In genomic region chr1:67431156-67431765, GRCh38 we compare ENCODE assay signal across 8 cellular contexts. TPM values are rescaled to one million over a fixed set of nuclear protein-coding genes. Genes with fewer than 3 reads are reported as not detected.
DNase-seq lines count a peak whose midpoint lies in the region; ATAC-seq, FAIRE-seq and TF ChIP-seq lines count a peak whose summit lies in the region.

No MANE protein-coding gene starts in this region.

- H4K5ac ChIP-seq in mesendoderm (ENCODE audit: low read length): no peak overlapping the region

- no peak overlapping the region for H4K8ac ChIP-seq in mesendoderm (ENCODE audit: low read depth, low read length)

- intact Hi-C loops in Right ventricle myocardium inferior (cut with DNase I) (loop anchor here (2.0 to 10.0 kb wide), 3 partner anchors 30 to 506 kb away; partner anchors contain the start of genes DNAI4 and MIER1), K562 (cut with micrococcal nuclease) (loop anchor here (2.0 to 10.0 kb wide), 4 partner anchors 48 to 504 kb away; partner anchors contain the start of gene GADD45A), aorta (cut with DNase I) (no loop called here)

- H3K9me1 ChIP-seq in K562 (ENCODE audit: control insufficient read depth, insufficient read depth, low read length): no peaks in the 10 kb centered on the region

- TF ChIP-seq RAD21 in K562 (CRISPR knock-in tag; conservative IDR thresholded peaks at IDR 0.05 in 1 of 2, IDR thresholded peaks at IDR 0.05 in 1 of 2): no peak

- H3K23ac ChIP-seq in mesendoderm (ENCODE audit: low read length): no peak overlapping the region

- POLR2A ChIA-PET in K562 (lab: Yijun Ruan, JAX): interaction anchor here (0.8 to 3.9 kb wide), 12 partner anchors 10 to 75 kb away, joined by 3 to 35 read pairs (median 4); no protein-coding TSS in a partner anchor

- no peak for FAIRE-seq in K562 (lab: Jason Lieb, UNC)

- H3K27me3 ChIP-seq in right atrium auricular region: no peaks in the 10 kb centered on the region
- no peaks in the 10 kb centered on the region for H3K27me3 ChIP-seq in K562 (ENCODE audit: control insufficient read depth in 2 of 2, insufficient read depth in 2 of 2, low read length in 2 of 2)
- no peaks in the 10 kb centered on the region for H3K27me3 ChIP-seq in mesendoderm (ENCODE audit: insufficient read depth, low read length, poor library complexity)
- H3K27me3 ChIP-seq in aorta (ENCODE audit: control insufficient read depth in 1 of 2, insufficient read depth in 2 of 2, low read length in 1 of 2): no peaks in the 10 kb centered on the region

- no peak overlapping the region for H3K18ac ChIP-seq in mesendoderm (ENCODE audit: low read length)

- H3K79me1 ChIP-seq in mesendoderm (ENCODE audit: low read length): no peaks in the 10 kb centered on the region

- H3K56ac ChIP-seq in mesendoderm (ENCODE audit: low read length): peak overlapping the region; percentile 93

- H3K4me2 ChIP-seq in K562 (ENCODE audit: insufficient read depth, low read length) (peak overlapping the region; percentile 95), mesendoderm (ENCODE audit: low read length) (peak overlapping the region; percentile 37)

- WGBS in K562 (ENCODE audit: insufficient coverage, low coverage, missing lambda C conversion rate): 2% methylated on average over 12 of the region's 12 CpGs
- no CpG with 5 or more reads among the region's 12 CpGs for WGBS in mesendoderm (ENCODE audit: extremely low coverage, insufficient coverage, low lambda C conversion rate)
- WGBS in aorta, 2 donors: 11 to 15% methylated on average over 12 of the region's 12 CpGs

- H3K9me3 ChIP-seq in right atrium auricular region: no peaks in the 10 kb centered on the region
- no peaks in the 10 kb centered on the region; the same call in 1 of the 2 replicates for H3K9me3 ChIP-seq in K562 (replicated peaks; ENCODE audit: control insufficient read depth, insufficient read depth, low read depth, low read length)
- no peaks in the 10 kb centered on the region for H3K9me3 ChIP-seq in aorta (ENCODE audit: control insufficient read depth, low read length)

- CTCF ChIA-PET in K562 (lab: Yijun Ruan, JAX; ENCODE audit: low intra/inter-chr PET ratio): interaction anchor here (0.9 kb wide), 1 partner anchor 84 kb away, joined by 3 read pairs; no protein-coding TSS in a partner anchor

- no peak overlapping the region for H2BK5ac ChIP-seq in mesendoderm (ENCODE audit: low read length)

- H4K20me1 ChIP-seq in K562 (replicated peaks; ENCODE audit: control insufficient read depth, insufficient read depth, low read length): peaks cover 35% of the 10 kb centered on the region

- peak overlapping the region; percentile 94 for H2AFZ ChIP-seq in K562 (ENCODE audit: low read depth, low read length)

- TF ChIP-seq CTCF in right atrium auricular region (IDR thresholded peaks at IDR 0.05): no peak
- no peak for TF ChIP-seq CTCF in K562 (IDR thresholded peaks at IDR 0.05 in 2 of 3, conservative IDR thresholded peaks at IDR 0.05 in 1 of 3; ENCODE audit: insufficient read depth in 2 of 3, low read depth in 1 of 3, low read length in 3 of 3)

- DNase-seq in right atrium auricular region (ENCODE audit: low spot score): no peak
- no peak for DNase-seq in Right ventricle myocardium inferior (ENCODE audit: missing footprints)
- DNase-seq in K562 (ENCODE audit: extremely low read depth in 1 of 4, low spot score in 3 of 4): no peak
- no peak for DNase-seq in mesendoderm
- DNase-seq in aorta: no peak
- DNase-seq in dermis blood vessel endothelial cell: no peak
- DNase-seq in cerebellar nuclear complex (lab: John Stamatoyannopoulos, UW): no peak

- H2AK5ac ChIP-seq in mesendoderm (ENCODE audit: low read length): no peak overlapping the region

- H2BK15ac ChIP-seq in mesendoderm (replicated peaks; ENCODE audit: low read depth): no peak overlapping the region

- H3K27ac ChIP-seq in right atrium auricular region (peak overlapping the region; percentile 85 to 97), K562 (ENCODE audit: extremely low read depth, low read depth, low read length) (peak overlapping the region; percentile 98), mesendoderm (ENCODE audit: low read depth, low read length) (no peak overlapping the region), aorta (ENCODE audit: low read depth in 1 of 2, low read length in 2 of 2) (peak overlapping the region; percentile 74 to 78)

- ATAC-seq in Right ventricle myocardium inferior (no peak), K562 (no peak), aorta (ENCODE audit: low FRiP score) (no peak), GM21367 (IDR thresholded peaks at IDR 0.05; ENCODE audit: unreplicated experiment) (no peak)

- H3K36me3 ChIP-seq in right atrium auricular region (peaks cover under 1% of the 10 kb centered on the region), K562 (ENCODE audit: control insufficient read depth, insufficient read depth, low read length) (peaks cover 35% of the 10 kb centered on the region), mesendoderm (ENCODE audit: control insufficient read depth, insufficient read depth, low read length) (no peaks in the 10 kb centered on the region), aorta (ENCODE audit: control insufficient read depth in 1 of 2, insufficient read depth in 2 of 2, low read length in 1 of 2) (no peaks in the 10 kb centered on the region)

- no TSS peak for BruUV-seq in K562 (replicated peaks; lab: Mats Ljungman, UMichigan)

- in situ Hi-C loops in K562 (cut with MboI): no loop called here

- H3K9ac ChIP-seq in K562 (ENCODE audit: insufficient read depth in 1 of 2, low read depth in 2 of 2, low read length in 2 of 2) (peak overlapping the region; percentile 97), mesendoderm (ENCODE audit: low read length) (peak overlapping the region; percentile 77)

- H3K4me1 ChIP-seq in right atrium auricular region (peaks cover 0 to 24% of the 10 kb centered on the region in 2 donors), K562 (replicated peaks in 1 of 2; ENCODE audit: control insufficient read depth in 2 of 2, insufficient read depth in 2 of 2, low read length in 2 of 2) (peaks cover 14 to 19% of the 10 kb centered on the region in 2 experiments; a peak in 4 of 5 replicates), mesendoderm (ENCODE audit: control insufficient read depth, low read depth, low read length) (no peaks in the 10 kb centered on the region), aorta (ENCODE audit: control insufficient read depth in 1 of 2, insufficient read depth in 2 of 2, low read length in 2 of 2) (no peaks in the 10 kb centered on the region)

- H2BK120ac ChIP-seq in mesendoderm (ENCODE audit: low read depth, low read length): no peak overlapping the region

- TF ChIP-seq EP300 in K562 (IDR thresholded peaks at IDR 0.05; ENCODE audit: low read length): no peak

- H3K79me2 ChIP-seq in K562 (ENCODE audit: control insufficient read depth, insufficient read depth, low read length) (peaks cover 63% of the 10 kb centered on the region), mesendoderm (ENCODE audit: control insufficient read depth, insufficient read depth, low read length) (peaks cover 38% of the 10 kb centered on the region)

- no peak for TF ChIP-seq POLR2A in K562 (conservative IDR thresholded peaks at IDR 0.05)

- H3K4me3 ChIP-seq in right atrium auricular region (peak overlapping the region; percentile 86 to 95), K562 (peak overlapping the region; percentile 96), mesendoderm (ENCODE audit: low read length) (peak overlapping the region; percentile 57), aorta (ENCODE audit: low read length in 2 of 2) (peak overlapping the region; percentile 55 to 86)

- no peak overlapping the region for H3K4ac ChIP-seq in mesendoderm (ENCODE audit: low read depth, low read length)

RNA-seq across cellular contexts. Expression of gene SERBP1, which starts 1.1 kb away (rescaled TPM):
- total RNA-seq in right atrium auricular region (100 to 1,000 TPM; 130 to 144 TPM), Right ventricle myocardium inferior (123 TPM), K562 (2014; rRNA removed) (656 and 761 TPM in 2 replicates), K562 (2014; rRNA removed; fragmentation: Illumina TruSeq; extraction: Trizol) (464 and 519 TPM in 2 replicates), K562 (2015; rRNA removed; fragmentation: Illumina TruSeq; extraction: Trizol) (523 and 537 TPM in 2 replicates), K562 (2021) (415 and 449 TPM in 2 replicates), aorta (100 to 1,000 TPM; 153 to 157 TPM), dermis blood vessel endothelial cell (250 and 428 TPM in 2 replicates)
- total RNA-seq in K562 (2011; cell fraction: chromatin; rRNA removed; ENCODE audit: low replicate concordance): 44.8 and 218 TPM in 2 replicates
- total RNA-seq in K562 (2011; cell fraction: nucleolus; rRNA removed): 38.5 and 46.2 TPM in 2 replicates
- 82.6 and 125 TPM in 2 replicates for total RNA-seq in K562 (2011; cell fraction: nucleoplasm; rRNA removed)
- polyA plus RNA-seq in K562 (2011; rRNA removed) (295 and 420 TPM in 2 replicates), K562 (2014; fragmentation: Illumina TruSeq; extraction: Trizol) (492 and 549 TPM in 2 replicates), K562 (2014; fragmentation: Nextera tagmentation; extraction: Ambion mirVana) (10 to 100 TPM; 79.9 to 81.2 TPM), K562 (2014; rRNA removed) (494 and 522 TPM in 2 replicates), aorta (100 to 1,000 TPM; 104 to 142 TPM)
- polyA plus RNA-seq in K562 (2011; cell fraction: cytosol; rRNA removed): 136 and 207 TPM in 2 replicates
- polyA plus RNA-seq in K562 (2011; cell fraction: nucleus; rRNA removed): 65.4 and 88.8 TPM in 2 replicates
- 218 and 429 TPM in 2 replicates for polyA plus RNA-seq in K562 (2012)
- polyA minus RNA-seq in K562 (2011; rRNA and poly(A)+ RNA removed): 427 and 585 TPM in 2 replicates
- polyA minus RNA-seq in K562 (2011; cell fraction: cytosol; rRNA and poly(A)+ RNA removed): 185 and 239 TPM in 2 replicates
- polyA minus RNA-seq in K562 (2011; cell fraction: nucleus; rRNA and poly(A)+ RNA removed): 63.4 and 107 TPM in 2 replicates
- polyA plus RNA-seq in mesendoderm (2013, experiment 1 of 2): 666 TPM
- 677 TPM for polyA plus RNA-seq in mesendoderm (2013, experiment 2 of 2)

Comparison
In these comparisons a context has a peak if more than half of its experiments do, and no peak if none do; other contexts are left out.
1. intact Hi-C loops: an anchor here in Right ventricle myocardium inferior (2.0 to 10.0 kb wide) and K562 (2.0 to 10.0 kb wide); none called in aorta.